Comparison of ENCODE assay signal across 16 cellular contexts in genomic region chr7:130877236-130877635, GRCh38.
DNase-seq lines count a peak whose midpoint lies in the region; ATAC-seq and TF ChIP-seq lines count a peak whose summit lies in the region.
"Had no signal": no experiment of that assay in that cellular context is flagged by ENCODE, and none has a peak within 500 bp of the region (broad histone marks: within the 10 kb centered on the region; RNA-seq: fewer than 3 reads in every experiment).

No MANE protein-coding gene starts in this region.

- TF ChIP-seq CTCF in IMR-90 (conservative IDR thresholded peaks at IDR 0.05; ENCODE audit: low read depth, low read length) (no peak), gastroesophageal sphincter (IDR thresholded peaks at IDR 0.05) (no peak)

- CTCF ChIA-PET in activated CD8-positive, alpha-beta memory T cell treated with anti-CD3 and anti-CD28 coated beads, Interleukin-2, amount 10 ng/mL, durations not matched to agents 7 days and 5 days (lab: Charles Lee): interaction anchor here (1.7 kb wide), 1 partner anchor 11 kb away, joined by 5 read pairs; no protein-coding TSS in a partner anchor
- CTCF ChIA-PET in IMR-90 (lab: Yijun Ruan, JAX): interaction anchor here (1.1 kb wide), 1 partner anchor 19 kb away, joined by 4 read pairs; no protein-coding TSS in a partner anchor

- peak overlapping the region in 1 of 2 experiments; percentile 39; a peak in 1 of 4 replicates for H4K8ac ChIP-seq in IMR-90 (ENCODE audit: low read depth in 2 of 2, low read length in 2 of 2)

- peaks cover 32% of the 10 kb centered on the region for H3K4me1 Mint-ChIP-seq in activated CD8-positive, alpha-beta memory T cell treated with anti-CD3 and anti-CD28 coated beads, Interleukin-2, amount 10 ng/mL, durations not matched to agents 7 days and 5 days
- H3K4me1 Mint-ChIP-seq in activated naive CD8-positive, alpha-beta T cell (ENCODE audit: low read depth): peaks cover 62% of the 10 kb centered on the region

- H3K27me3 Mint-ChIP-seq in activated CD8-positive, alpha-beta memory T cell treated with anti-CD3 and anti-CD28 coated beads, Interleukin-2, amount 10 ng/mL, durations not matched to agents 7 days and 5 days: no peaks in the 10 kb centered on the region
- no peaks in the 10 kb centered on the region for H3K27me3 Mint-ChIP-seq in activated naive CD8-positive, alpha-beta T cell

- no peak for DNase-seq in activated CD8-positive, alpha-beta memory T cell treated with anti-CD3 and anti-CD28 coated beads, Interleukin-2, amount 10 ng/mL, durations not matched to agents 7 days and 5 days
- no peak for DNase-seq in activated CD8-positive, alpha-beta memory T cell treated with anti-CD3 and anti-CD28 coated beads for 24 hours
- DNase-seq in IMR-90: peak; percentile 9
- DNase-seq: natural killer cell; NCI-H146; NCI-H82; posterior cingulate gyrus; stimulated activated CD4-positive, alpha-beta T cell treated with anti-CD3 and anti-CD28 coated beads, Interleukin-2, amount 100 ng/mL, for 48 hours had no signal

- WGBS in IMR-90 (ENCODE audit: extremely low coverage in 2 of 2, insufficient read length in 1 of 2), 2 experiments: 100% methylated on average over 1 of the region's 3 CpGs; no CpG with 5 or more reads in 1 of the 2 experiments
- 85 to 94% methylated on average over 2 to 3 of the region's 3 CpGs for WGBS in gastroesophageal sphincter (ENCODE audit: low coverage in 1 of 2), 2 donors

- peak overlapping the region; percentile 40; the same call in 1 of the 2 replicates for H3K14ac ChIP-seq in IMR-90 (replicated peaks; ENCODE audit: low read depth, low read length)

- in situ Hi-C loops in IMR-90 (cut with MboI; ENCODE audit: low sequenced_read_pairs): no loop called here

- peak overlapping the region; percentile 3 for H3K27ac Mint-ChIP-seq in activated CD8-positive, alpha-beta memory T cell treated with anti-CD3 and anti-CD28 coated beads, Interleukin-2, amount 10 ng/mL, durations not matched to agents 7 days and 5 days
- peak overlapping the region; percentile 50 for H3K27ac Mint-ChIP-seq in activated naive CD8-positive, alpha-beta T cell
- H3K27ac Mint-ChIP-seq: natural killer cell had no signal

- H3K9me3 ChIP-seq in IMR-90 (ENCODE audit: control insufficient read depth, insufficient read depth, low read length) (no peaks in the 10 kb centered on the region), skeletal muscle satellite cell (replicated peaks; ENCODE audit: low read length) (no peaks in the 10 kb centered on the region), gastroesophageal sphincter (no peaks in the 10 kb centered on the region)
- H3K9me3 ChIP-seq: suprapubic skin had no signal

- H4K20me1 ChIP-seq in IMR-90 (ENCODE audit: insufficient read depth, low read length): peaks cover 90% of the 10 kb centered on the region

- POLR2A ChIA-PET in IMR-90 (lab: Charles Lee; ENCODE audit: unreplicated experiment): interaction anchor here (0.6 kb wide), 1 partner anchor 12 kb away, joined by 4 read pairs; no protein-coding TSS in a partner anchor

- H3K23ac ChIP-seq in IMR-90 (ENCODE audit: low read depth, low read length): peak overlapping the region; percentile 34; the same call in 1 of the 2 replicates

- no peak overlapping the region for H2BK20ac ChIP-seq in IMR-90 (ENCODE audit: low read depth, low read length)

- H2BK120ac ChIP-seq in IMR-90 (ENCODE audit: low read depth, low read length): no peak overlapping the region

- H3K9ac ChIP-seq in IMR-90 (ENCODE audit: low read depth, low read length): no peak overlapping the region
- peak overlapping the region; percentile 4 for H3K9ac ChIP-seq in skeletal muscle satellite cell (ENCODE audit: low read depth, low read length)

- intact Hi-C loops in IMR-90 (cut with micrococcal nuclease): no loop called here

- H3K4ac ChIP-seq in IMR-90 (ENCODE audit: low read depth, low read length): 0 out of 2 replicates have a peak overlapping the region, but pooled peaks have one; percentile 15

- TF ChIP-seq POLR2A in IMR-90 (IDR thresholded peaks at IDR 0.05; ENCODE audit: low read depth, low read length) (no peak), gastroesophageal sphincter (IDR thresholded peaks at IDR 0.05) (no peak)

- no peak overlapping the region for H3K4me3 Mint-ChIP-seq in activated CD8-positive, alpha-beta memory T cell treated with anti-CD3 and anti-CD28 coated beads, Interleukin-2, amount 10 ng/mL, durations not matched to agents 7 days and 5 days
- no peak overlapping the region for H3K4me3 Mint-ChIP-seq in activated naive CD8-positive, alpha-beta T cell
- H3K4me3 Mint-ChIP-seq: natural killer cell had no signal

- TF ChIP-seq RAD21 in IMR-90 (IDR thresholded peaks at IDR 0.05; ENCODE audit: low read length): no peak

- peaks cover 51% of the 10 kb centered on the region for H3K36me3 Mint-ChIP-seq in activated CD8-positive, alpha-beta memory T cell treated with anti-CD3 and anti-CD28 coated beads, Interleukin-2, amount 10 ng/mL, durations not matched to agents 7 days and 5 days
- peaks cover 30% of the 10 kb centered on the region for H3K36me3 Mint-ChIP-seq in activated naive CD8-positive, alpha-beta T cell

- H3K36me3 ChIP-seq in IMR-90 (ENCODE audit: control insufficient read depth, insufficient read depth, low read length): peaks cover 67% of the 10 kb centered on the region
- peaks cover 94% of the 10 kb centered on the region for H3K36me3 ChIP-seq in skeletal muscle satellite cell (ENCODE audit: insufficient read depth, low read length)
- H3K36me3 ChIP-seq in gastroesophageal sphincter: peaks cover 0 to 71% of the 10 kb centered on the region in 2 donors

- H2AK5ac ChIP-seq in IMR-90 (ENCODE audit: low read depth, low read length): no peak overlapping the region

- no peak for TF ChIP-seq EP300 in gastroesophageal sphincter (IDR thresholded peaks at IDR 0.05)

- no peak overlapping the region for H4K5ac ChIP-seq in IMR-90 (ENCODE audit: low read depth, low read length)

- H2AK9ac ChIP-seq in IMR-90 (replicated peaks; ENCODE audit: low read depth, low read length, poor library complexity): no peak overlapping the region

- H2BK5ac ChIP-seq in IMR-90 (ENCODE audit: low read depth, low read length, poor library complexity, severe bottlenecking): peak overlapping the region; percentile 54

- BruUV-seq in IMR-90 (replicated peaks; lab: Mats Ljungman, UMichigan): no TSS peak

- no peak for ATAC-seq in activated CD8-positive, alpha-beta memory T cell treated with anti-CD3 and anti-CD28 coated beads, Interleukin-2, amount 10 ng/mL, durations not matched to agents 7 days and 5 days
- ATAC-seq in IMR-90 (ENCODE audit: low read depth): no peak
- no peak for ATAC-seq in gastroesophageal sphincter
- ATAC-seq in GM19395 (IDR thresholded peaks at IDR 0.05; ENCODE audit: unreplicated experiment): no peak
- ATAC-seq in HG02571 (IDR thresholded peaks at IDR 0.05; ENCODE audit: unreplicated experiment): no peak
- ATAC-seq: natural killer cell had no signal

- H3K56ac ChIP-seq in IMR-90 (ENCODE audit: extremely low read depth, insufficient read depth, low read length): no peak overlapping the region

- no peak overlapping the region for H2AFZ ChIP-seq in IMR-90 (replicated peaks; ENCODE audit: low read length, poor library complexity)
- H2AFZ ChIP-seq: hepatocyte had no signal

- H4K91ac ChIP-seq in IMR-90 (ENCODE audit: insufficient read depth, low read depth, low read length): no peak overlapping the region

- H3K27me3 ChIP-seq in IMR-90 (ENCODE audit: control insufficient read depth, insufficient read depth, low read length): no peaks in the 10 kb centered on the region
- no peaks in the 10 kb centered on the region for H3K27me3 ChIP-seq in skeletal muscle satellite cell (ENCODE audit: control insufficient read depth, insufficient read depth, low read length)
- H3K27me3 ChIP-seq in gastroesophageal sphincter: no peaks in the 10 kb centered on the region
- H3K27me3 ChIP-seq: hepatocyte, suprapubic skin had no signal

- H3K9me1 ChIP-seq in IMR-90 (ENCODE audit: insufficient read depth, low read length): peaks cover 34% of the 10 kb centered on the region

- peaks cover 38 to 85% of the 10 kb centered on the region in 2 experiments for H3K79me1 ChIP-seq in IMR-90 (ENCODE audit: low read depth in 1 of 2, low read length in 2 of 2)

- dilution Hi-C loops in IMR-90 (cut with HindIII; ENCODE audit: low sequenced_read_pairs, unreplicated experiment): no loop called here

- no peak overlapping the region for H3K4me3 ChIP-seq in IMR-90 (ENCODE audit: insufficient read depth, low read depth, low read length)
- no peak overlapping the region for H3K4me3 ChIP-seq in skeletal muscle satellite cell (ENCODE audit: low read length)
- no peak overlapping the region for H3K4me3 ChIP-seq in gastroesophageal sphincter
- H3K4me3 ChIP-seq: hepatocyte, skin epidermis, suprapubic skin had no signal

- H3K27ac ChIP-seq in IMR-90 (ENCODE audit: insufficient read depth, low read length) (peak overlapping the region; percentile 14; the same call in 1 of the 2 replicates), gastroesophageal sphincter (no peak overlapping the region)
- H3K27ac ChIP-seq: hepatocyte, skin epidermis, suprapubic skin had no signal

- H3K18ac ChIP-seq in IMR-90 (ENCODE audit: low read depth, low read length): peak overlapping the region; percentile 2; the same call in 1 of the 2 replicates

- H2BK15ac ChIP-seq in IMR-90 (ENCODE audit: low read depth, low read length): no peak overlapping the region

- no peaks in the 10 kb centered on the region for H3K9me3 Mint-ChIP-seq in activated CD8-positive, alpha-beta memory T cell treated with anti-CD3 and anti-CD28 coated beads, Interleukin-2, amount 10 ng/mL, durations not matched to agents 7 days and 5 days (ENCODE audit: low read depth)
- no peaks in the 10 kb centered on the region for H3K9me3 Mint-ChIP-seq in activated naive CD8-positive, alpha-beta T cell (ENCODE audit: low read depth)
- H3K9me3 Mint-ChIP-seq: natural killer cell had no signal

- H3K4me1 ChIP-seq in IMR-90 (ENCODE audit: control insufficient read depth, insufficient read depth, low read length) (peaks cover 33% of the 10 kb centered on the region), skeletal muscle satellite cell (ENCODE audit: control insufficient read depth, insufficient read depth, low read length) (peaks cover 73% of the 10 kb centered on the region), gastroesophageal sphincter (peaks cover 10 to 53% (median 15%) of the 10 kb centered on the region in 3 donors)

- H3K4me2 ChIP-seq in IMR-90 (ENCODE audit: low read depth, low read length): no peak overlapping the region
- no peak overlapping the region for H3K4me2 ChIP-seq in skeletal muscle satellite cell (ENCODE audit: low read length)
- H3K4me2 ChIP-seq: hepatocyte had no signal

TF ChIP-seq in IMR-90, 13 proteins besides CTCF, POLR2A, EP300 and RAD21 (continues in another document):
- TF ChIP-seq USF2 (IDR thresholded peaks at IDR 0.05; ENCODE audit: low read depth, low read length) (no peak), RCOR1 (IDR thresholded peaks at IDR 0.05; ENCODE audit: insufficient replicate concordance, low read length) (no peak)
